17 cellular contexts compared by ENCODE assay signal in genomic region chr21:16213518-16213917, GRCh38.
DNase-seq lines count a peak whose midpoint lies in the region; ATAC-seq, FAIRE-seq and TF ChIP-seq lines count a peak whose summit lies in the region.
"Had no signal": no experiment of that assay in that cellular context is flagged by ENCODE, and none has a peak within 500 bp of the region (broad histone marks: within the 10 kb centered on the region; RNA-seq: fewer than 3 reads in every experiment).

No MANE protein-coding gene starts in this region.

- BruUV-seq in HepG2 (replicated peaks; lab: Mats Ljungman, UMichigan), result no TSS peak

- intact Hi-C loops in right lobe of liver (cut with DNase I) (no loop called here), HepG2 (cut with micrococcal nuclease; ENCODE audit: unreplicated experiment) (no loop called here), vagina (cut with DNase I) (no loop called here)

- H3K4me3 Mint-ChIP-seq in osteocyte (ENCODE audit: unreplicated experiment), result no peak overlapping the region
- H3K4me3 Mint-ChIP-seq: B cell; CD4-positive, alpha-beta T cell; GM23338 had no signal

- H3K4me3 ChIP-seq in right lobe of liver, result no peak overlapping the region
- no peak overlapping the region for H3K4me3 ChIP-seq in HepG2 (replicated peaks in 1 of 3; ENCODE audit: insufficient read depth in 1 of 3, low read depth in 2 of 3, low read length in 3 of 3)
- H3K4me3 ChIP-seq in vagina, result no peak overlapping the region
- H3K4me3 ChIP-seq: GM12878, GM23338 had no signal

- H4K20me1 ChIP-seq in HepG2 (ENCODE audit: insufficient read depth, low read length), result no peaks in the 10 kb centered on the region

- H3K9me3 Mint-ChIP-seq in osteocyte (ENCODE audit: unreplicated experiment), result peaks cover 4% of the 10 kb centered on the region
- H3K9me3 Mint-ChIP-seq: CD4-positive, alpha-beta T cell; GM23338 had no signal

- TF ChIP-seq EP300 in HepG2 (IDR thresholded peaks at IDR 0.05; ENCODE audit: low read depth in 2 of 2, low read length in 2 of 2) (no peak), HepG2 (CRISPR knock-in tag; IDR thresholded peaks at IDR 0.05; ENCODE audit: borderline replicate concordance) (no peak)

- H2AFZ ChIP-seq in HepG2 (ENCODE audit: low read length), result no peak overlapping the region
- H2AFZ ChIP-seq: GM23338 had no signal

- POLR2A ChIA-PET in HepG2 (lab: Yijun Ruan, JAX), result no interaction called here

- no peaks in the 10 kb centered on the region for H3K79me2 ChIP-seq in HepG2 (ENCODE audit: insufficient read depth, low read length)

- H3K4me1 ChIP-seq in right lobe of liver (peaks cover 0 to 44% (median 12%) of the 10 kb centered on the region in 4 donors), HepG2 (ENCODE audit: insufficient read depth, low read length) (peaks cover under 1% of the 10 kb centered on the region; the same call in 1 of the 2 replicates), vagina (peaks cover 70% of the 10 kb centered on the region)

- H3K27ac ChIP-seq in right lobe of liver (peak overlapping the region in 2 of 3 donors; percentile 47 to 68), HepG2 (ENCODE audit: extremely low read length, insufficient read depth, low read length) (no peak overlapping the region), vagina (peak overlapping the region; percentile 76)

- no peaks in the 10 kb centered on the region for H3K27me3 ChIP-seq in right lobe of liver
- H3K27me3 ChIP-seq in HepG2 (ENCODE audit: control insufficient read depth in 1 of 2, insufficient read depth in 2 of 2, low read length in 2 of 2), result no peaks in the 10 kb centered on the region
- H3K27me3 ChIP-seq in vagina, result no peaks in the 10 kb centered on the region

- DNase-seq in right lobe of liver (no peak), HepG2 (ENCODE audit: low spot score) (no peak), dermis blood vessel endothelial cell (peak; percentile 21), osteocyte (ENCODE audit: extremely low spot score, unreplicated experiment) (no peak), vagina (ENCODE audit: extremely low spot score in 2 of 2) (no peak), NCI-H2081 (lab: John Stamatoyannopoulos, UW) (no peak), middle frontal gyrus (ENCODE audit: extremely low spot score, low spot score) (no peak)
- DNase-seq: C1 segment of cervical spinal cord; Calu3; CD4-positive, alpha-beta T cell; DMS 273 treated with DMSO at 0.1 percent for 48 hours; H7 had no signal

- no peaks in the 10 kb centered on the region for H3K9me3 ChIP-seq in right lobe of liver
- H3K9me3 ChIP-seq in HepG2 (ENCODE audit: low read length), result no peaks in the 10 kb centered on the region
- H3K9me3 ChIP-seq in vagina, result no peaks in the 10 kb centered on the region

- no peak for TF ChIP-seq RAD21 in HepG2 (CRISPR knock-in tag; IDR thresholded peaks at IDR 0.05)

- H3K4me2 ChIP-seq in HepG2 (ENCODE audit: low read depth, low read length), result no peak overlapping the region
- H3K4me2 ChIP-seq: GM23338 had no signal

- peak overlapping the region; percentile 67 for H3K27ac Mint-ChIP-seq in osteocyte (ENCODE audit: unreplicated experiment)
- H3K27ac Mint-ChIP-seq: B cell; CD4-positive, alpha-beta T cell; GM23338 had no signal

- no peak overlapping the region for H3K9ac ChIP-seq in HepG2 (ENCODE audit: insufficient read depth, low read depth, low read length)

- FAIRE-seq in HepG2 (lab: Jason Lieb, UNC), result no peak
- FAIRE-seq: GM12878, GM18507 had no signal

- H3K27me3 Mint-ChIP-seq in osteocyte (ENCODE audit: unreplicated experiment), result no peaks in the 10 kb centered on the region
- H3K27me3 Mint-ChIP-seq: B cell; CD4-positive, alpha-beta T cell had no signal

- CTCF ChIA-PET in HepG2 (lab: Yijun Ruan, JAX; ENCODE audit: low intra/inter-chr PET ratio, low total read pairs), result no interaction called here

- ATAC-seq in right lobe of liver (no peak), HepG2 (no peak), GM21390 (IDR thresholded peaks at IDR 0.05; ENCODE audit: unreplicated experiment) (no peak)
- ATAC-seq: GM12878, GM23338 had no signal

- H3K4me1 Mint-ChIP-seq in osteocyte (ENCODE audit: unreplicated experiment), result peaks cover 56% of the 10 kb centered on the region
- H3K4me1 Mint-ChIP-seq: B cell, GM23338 had no signal

- TF ChIP-seq POLR2A in right lobe of liver (IDR thresholded peaks at IDR 0.05), result no peak
- TF ChIP-seq POLR2A in HepG2 (IDR thresholded peaks at IDR 0.05; ENCODE audit: insufficient read depth in 1 of 2, low read depth in 2 of 2, low read length in 2 of 2), result no peak
- no peak for TF ChIP-seq POLR2A in vagina (IDR thresholded peaks at IDR 0.05)

- H3K36me3 Mint-ChIP-seq in osteocyte (ENCODE audit: unreplicated experiment), result peaks cover 6% of the 10 kb centered on the region

- TF ChIP-seq CTCF in right lobe of liver (IDR thresholded peaks at IDR 0.05) (no peak), HepG2 (CRISPR knock-in tag; IDR thresholded peaks at IDR 0.05) (no peak), osteocyte (IDR thresholded peaks at IDR 0.05) (no peak), vagina (IDR thresholded peaks at IDR 0.05) (no peak)

- 81% methylated on average over 3 of the region's 3 CpGs for WGBS in right lobe of liver (ENCODE audit: insufficient coverage, low coverage, low lambda C conversion rate, missing lambda C conversion rate)
- WGBS in HepG2 (ENCODE audit: low lambda C conversion rate), result 40% methylated on average over 3 of the region's 3 CpGs

- in situ Hi-C loops in HepG2 (cut with HindIII; ENCODE audit: extremely low pct_ligation_motif_present, low pct_unique_long_range_greater_than_20kb), result no loop called here

- H3K36me3 ChIP-seq in right lobe of liver (no peaks in the 10 kb centered on the region), HepG2 (replicated peaks in 1 of 2; ENCODE audit: control insufficient read depth in 1 of 2, insufficient read depth in 2 of 2, low read length in 2 of 2) (no peaks in the 10 kb centered on the region), vagina (no peaks in the 10 kb centered on the region)

TF ChIP-seq in HepG2, 621 proteins besides CTCF, POLR2A, EP300 and RAD21:
- TF ChIP-seq ZNF501 (CRISPR knock-in tag; IDR thresholded peaks at IDR 0.05) (no peak), ZNF552 (CRISPR knock-in tag; IDR thresholded peaks at IDR 0.05; ENCODE audit: borderline replicate concordance) (no peak), ZNF354B (CRISPR knock-in tag; IDR thresholded peaks at IDR 0.05) (no peak), SIN3A (IDR thresholded peaks at IDR 0.05; ENCODE audit: borderline replicate concordance, low read depth, low read length) (no peak), ZBTB7A (CRISPR knock-in tag; IDR thresholded peaks at IDR 0.05) (no peak), RFXAP (CRISPR knock-in tag; IDR thresholded peaks at IDR 0.05; ENCODE audit: borderline replicate concordance) (no peak), POLR2G (IDR thresholded peaks at IDR 0.05; ENCODE audit: low read depth, low read length) (no peak), MTF1 (CRISPR knock-in tag; IDR thresholded peaks at IDR 0.05) (no peak), ZNF777 (CRISPR knock-in tag; IDR thresholded peaks at IDR 0.05) (no peak), KDM6A (CRISPR knock-in tag; IDR thresholded peaks at IDR 0.05; ENCODE audit: low read depth) (no peak), ZNF672 (CRISPR knock-in tag; IDR thresholded peaks at IDR 0.05) (no peak), ZNF317 (CRISPR knock-in tag; IDR thresholded peaks at IDR 0.05) (no peak), ZNF674 (CRISPR knock-in tag; IDR thresholded peaks at IDR 0.05; ENCODE audit: low read depth) (no peak), ATF4 (CRISPR knock-in tag; IDR thresholded peaks at IDR 0.05) (no peak), SMAD1 (CRISPR knock-in tag; IDR thresholded peaks at IDR 0.05; ENCODE audit: borderline replicate concordance, low read depth) (no peak)
